8 cellular contexts compared by ENCODE assay signal in the genomic region with DNA sequence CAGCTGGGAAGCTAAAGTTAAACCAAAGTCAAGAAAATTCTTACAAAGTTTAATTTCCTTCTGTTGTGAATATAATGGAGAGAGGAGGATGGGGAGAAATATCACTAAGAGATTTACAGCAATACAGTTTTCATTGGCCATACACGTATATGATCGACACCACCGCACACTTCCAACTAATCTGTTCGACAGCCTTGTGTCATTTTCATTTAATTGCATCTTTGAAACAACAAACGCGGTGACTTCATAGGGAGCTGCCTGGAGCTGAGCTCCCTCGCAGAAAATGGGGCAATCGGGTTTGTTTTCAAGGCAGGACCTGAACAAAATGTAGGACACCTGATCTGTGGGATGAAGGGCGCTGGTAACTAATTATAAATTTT. TPM values are rescaled to one million over a fixed set of nuclear protein-coding genes. Genes with fewer than 3 reads are reported as not detected.
DNase-seq lines count a peak whose midpoint lies in the region; ATAC-seq, FAIRE-seq and TF ChIP-seq lines count a peak whose summit lies in the region.

No MANE protein-coding gene starts in this region.

- H3K27me3 ChIP-seq in liver (ENCODE audit: control insufficient read depth in 4 of 4, insufficient read depth in 4 of 4, low read length in 3 of 4), result peaks cover 0 to 5% (median 1%) of the 10 kb centered on the region in 4 donors
- peaks cover 0 to 23% of the 10 kb centered on the region in 2 experiments; a peak in 3 of 5 replicates for H3K27me3 ChIP-seq in HepG2 (ENCODE audit: control insufficient read depth in 1 of 2, insufficient read depth in 2 of 2, low read length in 2 of 2)
- no peaks in the 10 kb centered on the region for H3K27me3 ChIP-seq in iPS-15b (ENCODE audit: control insufficient read depth, insufficient read depth, low read length)
- no peaks in the 10 kb centered on the region for H3K27me3 ChIP-seq in smooth muscle cell (ENCODE audit: low read depth)

- peaks cover 14% of the 10 kb centered on the region for H3F3A ChIP-seq in smooth muscle cell (ENCODE audit: low read depth)

- TF ChIP-seq EP300 in HepG2 (IDR thresholded peaks at IDR 0.05; ENCODE audit: low read depth in 2 of 2, low read length in 2 of 2) (no peak), HepG2 (CRISPR knock-in tag; IDR thresholded peaks at IDR 0.05; ENCODE audit: borderline replicate concordance) (no peak)

- H3K4me3 ChIP-seq in liver (ENCODE audit: low read depth in 1 of 3, low read length in 3 of 3) (peak overlapping the region in 2 of 3 donors; percentile 53 to 59), HepG2 (replicated peaks in 1 of 3; ENCODE audit: insufficient read depth in 1 of 3, low read depth in 2 of 3, low read length in 3 of 3) (no peak overlapping the region), iPS-15b (ENCODE audit: low read depth, low read length) (peak overlapping the region; percentile 97), smooth muscle cell (peak overlapping the region; percentile 91)

- H3K9me3 ChIP-seq in liver (ENCODE audit: control insufficient read depth in 4 of 4, low read length in 3 of 4) (peaks cover 0 to 1% (median 0%) of the 10 kb centered on the region in 4 donors), HepG2 (ENCODE audit: low read length) (no peaks in the 10 kb centered on the region), iPS-15b (ENCODE audit: control insufficient read depth, insufficient read depth, low read length) (no peaks in the 10 kb centered on the region), smooth muscle cell (replicated peaks; ENCODE audit: low read depth) (no peaks in the 10 kb centered on the region)

- peaks cover 6 to 15% (median 12%) of the 10 kb centered on the region in 4 donors for H3K4me1 ChIP-seq in liver (ENCODE audit: control insufficient read depth in 4 of 4, insufficient read depth in 4 of 4, low read length in 3 of 4)
- no peaks in the 10 kb centered on the region for H3K4me1 ChIP-seq in HepG2 (ENCODE audit: insufficient read depth, low read length)
- H3K4me1 ChIP-seq in iPS-15b (ENCODE audit: control insufficient read depth, insufficient read depth, low read length), result peaks cover 12% of the 10 kb centered on the region
- H3K4me1 ChIP-seq in smooth muscle cell (ENCODE audit: low read depth), result peaks cover 62% of the 10 kb centered on the region

- H2AFZ ChIP-seq in HepG2 (ENCODE audit: low read length) (no peak overlapping the region), smooth muscle cell (ENCODE audit: low read depth) (peak overlapping the region; percentile 69)

- H3K27me3 Mint-ChIP-seq in activated naive CD8-positive, alpha-beta T cell, result peaks cover 31% of the 10 kb centered on the region

- intact Hi-C loops in HepG2 (cut with micrococcal nuclease; ENCODE audit: unreplicated experiment), result no loop called here

- H3K36me3 ChIP-seq in liver (ENCODE audit: control insufficient read depth in 4 of 4, insufficient read depth in 3 of 4, low read depth in 1 of 4, low read length in 3 of 4), result no peaks in the 10 kb centered on the region
- H3K36me3 ChIP-seq in HepG2 (replicated peaks in 1 of 2; ENCODE audit: control insufficient read depth in 1 of 2, insufficient read depth in 2 of 2, low read length in 2 of 2), result no peaks in the 10 kb centered on the region
- H3K36me3 ChIP-seq in iPS-15b (ENCODE audit: control insufficient read depth, insufficient read depth, low read length), result no peaks in the 10 kb centered on the region
- no peaks in the 10 kb centered on the region for H3K36me3 ChIP-seq in smooth muscle cell (ENCODE audit: low read depth)

- TF ChIP-seq RAD21 in liver (IDR thresholded peaks at IDR 0.05) (no peak), HepG2 (CRISPR knock-in tag; IDR thresholded peaks at IDR 0.05) (no peak)

- no TSS peak for BruUV-seq in HepG2 (replicated peaks; lab: Mats Ljungman, UMichigan)

- TF ChIP-seq POLR2A in HepG2 (IDR thresholded peaks at IDR 0.05; ENCODE audit: insufficient read depth in 1 of 2, low read depth in 2 of 2, low read length in 2 of 2), result no peak

- FAIRE-seq in HepG2 (lab: Jason Lieb, UNC), result no peak

- H3K27ac Mint-ChIP-seq in activated naive CD8-positive, alpha-beta T cell, result no peak overlapping the region

- DNase-seq in HepG2 (ENCODE audit: low spot score), result no peak
- no peak for DNase-seq in smooth muscle cell (lab: John Stamatoyannopoulos, UW; ENCODE audit: unreplicated experiment)
- no peak for DNase-seq in mucosa of gallbladder (ENCODE audit: low spot score)
- no peak for DNase-seq in NCI-H345 treated with DMSO at 0.1 percent for 48 hours (lab: John Stamatoyannopoulos, UW; ENCODE audit: unreplicated experiment)

- H3K4me3 Mint-ChIP-seq in activated naive CD8-positive, alpha-beta T cell, result peak overlapping the region; percentile 79

- H3K79me2 ChIP-seq in HepG2 (ENCODE audit: insufficient read depth, low read length), result no peaks in the 10 kb centered on the region
- H3K79me2 ChIP-seq in smooth muscle cell (ENCODE audit: low read depth), result peaks cover 51% of the 10 kb centered on the region

- TF ChIP-seq CTCF in liver (IDR thresholded peaks at IDR 0.05; ENCODE audit: low read depth, low read length, missing input control), result no peak
- no peak for TF ChIP-seq CTCF in HepG2 (CRISPR knock-in tag; IDR thresholded peaks at IDR 0.05)
- no peak for TF ChIP-seq CTCF in smooth muscle cell (IDR thresholded peaks at IDR 0.05; ENCODE audit: borderline replicate concordance, insufficient read depth, poor library complexity, severe bottlenecking)

- POLR2A ChIA-PET in HepG2 (lab: Yijun Ruan, JAX), result no interaction called here

- no peaks in the 10 kb centered on the region for H3K9me3 Mint-ChIP-seq in activated naive CD8-positive, alpha-beta T cell (ENCODE audit: low read depth)

- peaks cover 18% of the 10 kb centered on the region for H3K4me1 Mint-ChIP-seq in activated naive CD8-positive, alpha-beta T cell (ENCODE audit: low read depth)

- in situ Hi-C loops in HepG2 (cut with HindIII; ENCODE audit: extremely low pct_ligation_motif_present, low pct_unique_long_range_greater_than_20kb), result no loop called here

- H3K27ac ChIP-seq in liver (ENCODE audit: low read depth in 1 of 2, low read length in 2 of 2), result peak overlapping the region in 1 of 2 donors; percentile 27
- no peak overlapping the region for H3K27ac ChIP-seq in HepG2 (ENCODE audit: extremely low read length, insufficient read depth, low read length)
- H3K27ac ChIP-seq in smooth muscle cell (ENCODE audit: low read depth), result peak overlapping the region; percentile 96

- ATAC-seq in HepG2 (no peak), GM18870 (IDR thresholded peaks at IDR 0.05; ENCODE audit: unreplicated experiment) (no peak)

- no peak overlapping the region for H3K4me2 ChIP-seq in HepG2 (ENCODE audit: low read depth, low read length)
- H3K4me2 ChIP-seq in smooth muscle cell, result peak overlapping the region; percentile 92

- no peaks in the 10 kb centered on the region for H3K36me3 Mint-ChIP-seq in activated naive CD8-positive, alpha-beta T cell

- CTCF ChIA-PET in HepG2 (lab: Yijun Ruan, JAX; ENCODE audit: low intra/inter-chr PET ratio, low total read pairs), result no interaction called here

- H3K9ac ChIP-seq in liver (ENCODE audit: low read depth in 1 of 2, low read length in 2 of 2) (no peak overlapping the region), HepG2 (ENCODE audit: insufficient read depth, low read depth, low read length) (no peak overlapping the region), iPS-15b (ENCODE audit: low read depth, low read length) (no peak overlapping the region), smooth muscle cell (ENCODE audit: low read depth) (peak overlapping the region; percentile 90)

- H4K20me1 ChIP-seq in HepG2 (ENCODE audit: insufficient read depth, low read length) (no peaks in the 10 kb centered on the region), smooth muscle cell (ENCODE audit: low read depth) (peaks cover 33% of the 10 kb centered on the region)

- 12% methylated on average over 9 of the region's 9 CpGs for WGBS in liver
- WGBS in HepG2 (ENCODE audit: low lambda C conversion rate), result 30% methylated on average over 9 of the region's 9 CpGs
- WGBS in smooth muscle cell (ENCODE audit: low lambda C conversion rate), result 2% methylated on average over 9 of the region's 9 CpGs

TF ChIP-seq in liver, 16 proteins besides CTCF, POLR2A, EP300 and RAD21 (continues in another document):
- TF ChIP-seq FOXA2 (IDR thresholded peaks at IDR 0.05), result no peak
- TF ChIP-seq YY1 (IDR thresholded peaks at IDR 0.05), result no peak

TF ChIP-seq in HepG2, 621 proteins besides CTCF, POLR2A, EP300 and RAD21 (continues in another document):
- TF ChIP-seq IKZF1 (IDR thresholded peaks at IDR 0.05), result no peak

RNA-seq across cellular contexts. Expression of a gene that starts 1.3 kb away (rescaled TPM):
- total RNA-seq in liver (1 to 10 TPM; 1.9 to 3.2 TPM), HepG2 (2016; rRNA removed; fragmentation: Illumina TruSeq; extraction: Trizol) (not detected in 2 replicates), smooth muscle cell (52.9 and 62.2 TPM in 2 replicates), mucosa of gallbladder (24.9 TPM)
- polyA plus RNA-seq in liver (under 1 TPM; 0.36 to 0.48 TPM), HepG2 (2011; rRNA removed) (not detected in 2 replicates), smooth muscle cell (13.8 and 14.9 TPM in 2 replicates)
- total RNA-seq in HepG2 (2016; cell fraction: cytosol; rRNA removed; fragmentation: Illumina TruSeq; extraction: Trizol; ENCODE audit: low read depth), result not detected in 2 replicates
- total RNA-seq in HepG2 (2016; cell fraction: insoluble cytoplasmic fraction; rRNA removed; fragmentation: Illumina TruSeq; extraction: Trizol), result not detected in 2 replicates
- not detected in 2 replicates for total RNA-seq in HepG2 (2016; cell fraction: membrane; rRNA removed; fragmentation: Illumina TruSeq; extraction: Trizol)
- not detected in 2 replicates for total RNA-seq in HepG2 (2016; cell fraction: nucleus; rRNA removed; fragmentation: Illumina TruSeq; extraction: Trizol)
- under 0.01 TPM in 1 of 2 replicates, not detected in the other for polyA plus RNA-seq in HepG2 (2011; cell fraction: cytosol; rRNA removed)
- polyA plus RNA-seq in HepG2 (2011; cell fraction: nucleus; rRNA removed), result 0.02 TPM in 1 of 2 replicates, not detected in the other
- polyA plus RNA-seq in HepG2 (2012), result not detected in 2 replicates
- polyA plus RNA-seq in HepG2 (2016; cell fraction: cytosol; fragmentation: Illumina TruSeq; extraction: Trizol; ENCODE audit: low read depth), result not detected in 2 replicates
- not detected in 2 replicates for polyA plus RNA-seq in HepG2 (2016; cell fraction: insoluble cytoplasmic fraction; fragmentation: Illumina TruSeq; extraction: Trizol; ENCODE audit: low read depth)
- not detected in 2 replicates for polyA plus RNA-seq in HepG2 (2016; cell fraction: membrane; fragmentation: Illumina TruSeq; extraction: Trizol; ENCODE audit: low read depth)
- polyA plus RNA-seq in HepG2 (2016; cell fraction: nucleus; fragmentation: Illumina TruSeq; extraction: Trizol; ENCODE audit: insufficient read depth, low read depth), result not detected in 2 replicates
- polyA minus RNA-seq in HepG2 (2011; rRNA and poly(A)+ RNA removed; ENCODE audit: low replicate concordance), result 8.6 TPM in 1 of 2 replicates, not detected in the other
- not detected in 2 replicates for polyA minus RNA-seq in HepG2 (2011; cell fraction: cytosol; rRNA and poly(A)+ RNA removed)
- polyA minus RNA-seq in HepG2 (2011; cell fraction: nucleus; rRNA and poly(A)+ RNA removed), result not detected in 2 replicates

Comparison
In these comparisons a context has a peak if more than half of its experiments do, and no peak if none do; other contexts are left out.
1. H3K4me3 ChIP-seq: peak in liver (2 of 3), iPS-15b (single experiment) and smooth muscle cell (single experiment); none in HepG2 (0 of 3).